10 cellular contexts compared by ENCODE assay signal in the genomic region with DNA sequence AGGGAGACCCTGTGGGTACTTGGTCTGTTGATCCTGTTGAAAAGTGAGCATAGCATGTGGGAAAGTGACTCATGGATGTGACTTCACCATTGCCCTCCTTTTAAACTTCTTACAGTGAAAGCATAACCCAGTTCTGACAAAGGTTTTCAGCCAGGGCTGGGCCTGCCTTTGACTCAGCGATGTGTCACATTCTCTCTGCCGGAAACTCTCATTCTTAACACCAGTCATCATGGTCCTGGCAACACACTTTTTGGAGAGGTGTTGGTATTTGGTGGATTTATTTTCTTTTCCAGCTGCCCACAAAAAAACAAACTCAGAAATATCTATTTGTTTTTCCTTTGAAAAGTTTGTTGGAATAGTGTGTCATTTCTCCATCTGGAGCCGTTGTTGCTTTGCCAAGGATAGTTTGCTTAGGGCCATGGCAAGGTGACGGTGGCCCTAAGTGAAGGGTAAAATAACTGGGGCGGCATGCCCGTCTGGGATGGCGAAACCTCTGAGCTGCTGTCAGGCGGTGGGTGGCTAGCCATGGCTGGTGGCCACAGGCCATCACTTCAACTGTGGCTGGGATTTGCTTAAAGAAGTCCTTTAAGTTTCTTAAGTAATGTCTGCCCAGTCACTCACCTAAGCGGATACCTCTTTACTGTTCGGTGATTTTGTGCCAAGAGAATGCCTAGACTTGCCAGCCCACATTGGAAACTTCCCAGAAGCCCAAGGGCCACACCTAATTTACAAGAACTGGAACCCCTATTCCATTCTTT.
DNase-seq lines count a peak whose midpoint lies in the region; ATAC-seq, FAIRE-seq and TF ChIP-seq lines count a peak whose summit lies in the region.
"Had no signal": no experiment of that assay in that cellular context is flagged by ENCODE, and none has a peak within 500 bp of the region (broad histone marks: within the 10 kb centered on the region; RNA-seq: fewer than 3 reads in every experiment).

No MANE protein-coding gene starts in this region.

- no peaks in the 10 kb centered on the region for H3K36me3 ChIP-seq in small intestine (ENCODE audit: control insufficient read depth in 2 of 2, insufficient read depth in 2 of 2, low read length in 2 of 2)

- H3K4me3 ChIP-seq in fibroblast of villous mesenchyme (ENCODE audit: low read depth, low read length) (no peak overlapping the region), small intestine (ENCODE audit: low read depth in 1 of 2, low read length in 2 of 2) (no peak overlapping the region)

- intact Hi-C loops in activated CD4-positive, alpha-beta T cell treated with anti-CD3 and anti-CD28 coated beads, Interleukin-2, amount 10 ng/mL, durations not matched to agents 24 days and 14 days (cut with micrococcal nuclease) = loop anchor here (1.0 kb wide), 1 partner anchor 251 kb away; no protein-coding TSS in a partner anchor
- intact Hi-C loops in CD4-positive, alpha-beta T cell (cut with DNase I, micrococcal nuclease) = no loop called here

- H3K27ac ChIP-seq in small intestine (ENCODE audit: low read depth in 1 of 2, low read length in 1 of 2) = no peak overlapping the region
- no peak overlapping the region for H3K27ac ChIP-seq in CD4-positive, alpha-beta T cell (ENCODE audit: low read depth, low read length)
- H3K27ac ChIP-seq: C4-2B, parathyroid adenoma had no signal

- H3K27me3 ChIP-seq in small intestine (ENCODE audit: control insufficient read depth in 2 of 2, insufficient read depth in 2 of 2, low read length in 2 of 2) = no peaks in the 10 kb centered on the region
- H3K27me3 ChIP-seq in CD4-positive, alpha-beta T cell (ENCODE audit: control insufficient read depth, insufficient read depth, low read length) = peaks cover 2% of the 10 kb centered on the region

- DNase-seq in activated CD4-positive, alpha-beta T cell treated with anti-CD3 and anti-CD28 coated beads, Interleukin-2, amount 10 ng/mL, durations not matched to agents 24 days and 14 days = peak; percentile 59
- DNase-seq in activated CD4-positive, alpha-beta T cell treated with anti-CD3 and anti-CD28 coated beads, Interleukin-2, amount 10 ng/mL, durations not matched to agents 7 days and 5 days = no peak
- DNase-seq in fibroblast of villous mesenchyme (ENCODE audit: low read depth) = peak; percentile 94
- DNase-seq in small intestine = peak; percentile 3
- DNase-seq in cerebellar cortex (ENCODE audit: low spot score) = no peak
- DNase-seq in CD4-positive, alpha-beta T cell = no peak

- CTCF ChIA-PET in activated CD4-positive, alpha-beta T cell treated with anti-CD3 and anti-CD28 coated beads, Interleukin-2, amount 10 ng/mL, durations not matched to agents 7 days and 5 days (lab: Charles Lee) = no interaction called here
- CTCF ChIA-PET in CD4-positive, alpha-beta T cell (lab: Charles Lee) = no interaction called here

- no peaks in the 10 kb centered on the region for H3K4me1 ChIP-seq in small intestine (ENCODE audit: control insufficient read depth in 2 of 2, insufficient read depth in 1 of 2, low read depth in 1 of 2, low read length in 1 of 2)
- H3K4me1 ChIP-seq: parathyroid adenoma had no signal

- H3K4me3 Mint-ChIP-seq in activated CD4-positive, alpha-beta T cell treated with anti-CD3 and anti-CD28 coated beads, Interleukin-2, amount 10 ng/mL, durations not matched to agents 24 days and 14 days = no peak overlapping the region
- no peak overlapping the region for H3K4me3 Mint-ChIP-seq in activated CD4-positive, alpha-beta T cell treated with anti-CD3 and anti-CD28 coated beads, Interleukin-2, amount 10 ng/mL, durations not matched to agents 7 days and 5 days
- H3K4me3 Mint-ChIP-seq in CD4-positive, alpha-beta T cell = no peak overlapping the region

- FAIRE-seq in small intestine (lab: Jason Lieb, UNC) = no peak

- peaks cover 3% of the 10 kb centered on the region for H3K4me1 Mint-ChIP-seq in activated CD4-positive, alpha-beta T cell treated with anti-CD3 and anti-CD28 coated beads, Interleukin-2, amount 10 ng/mL, durations not matched to agents 24 days and 14 days
- no peaks in the 10 kb centered on the region for H3K4me1 Mint-ChIP-seq in activated CD4-positive, alpha-beta T cell treated with anti-CD3 and anti-CD28 coated beads, Interleukin-2, amount 10 ng/mL, durations not matched to agents 7 days and 5 days
- H3K4me1 Mint-ChIP-seq in CD4-positive, alpha-beta T cell (ENCODE audit: low read depth) = no peaks in the 10 kb centered on the region

- H3K27me3 Mint-ChIP-seq in activated CD4-positive, alpha-beta T cell treated with anti-CD3 and anti-CD28 coated beads, Interleukin-2, amount 10 ng/mL, durations not matched to agents 24 days and 14 days = no peaks in the 10 kb centered on the region
- H3K27me3 Mint-ChIP-seq in activated CD4-positive, alpha-beta T cell treated with anti-CD3 and anti-CD28 coated beads, Interleukin-2, amount 10 ng/mL, durations not matched to agents 7 days and 5 days = peaks cover 1% of the 10 kb centered on the region
- H3K27me3 Mint-ChIP-seq in CD4-positive, alpha-beta T cell = peaks cover 20% of the 10 kb centered on the region

- peak overlapping the region; percentile 39 for H3K27ac Mint-ChIP-seq in activated CD4-positive, alpha-beta T cell treated with anti-CD3 and anti-CD28 coated beads, Interleukin-2, amount 10 ng/mL, durations not matched to agents 24 days and 14 days
- H3K27ac Mint-ChIP-seq in activated CD4-positive, alpha-beta T cell treated with anti-CD3 and anti-CD28 coated beads, Interleukin-2, amount 10 ng/mL, durations not matched to agents 7 days and 5 days = no peak overlapping the region
- H3K27ac Mint-ChIP-seq in CD4-positive, alpha-beta T cell = no peak overlapping the region

- 83 to 89% (median 85%) methylated on average over 10 of the region's 10 CpGs for WGBS in small intestine, 3 donors

- H3K36me3 Mint-ChIP-seq in activated CD4-positive, alpha-beta T cell treated with anti-CD3 and anti-CD28 coated beads, Interleukin-2, amount 10 ng/mL, durations not matched to agents 24 days and 14 days (ENCODE audit: low read depth) = no peaks in the 10 kb centered on the region
- no peaks in the 10 kb centered on the region for H3K36me3 Mint-ChIP-seq in activated CD4-positive, alpha-beta T cell treated with anti-CD3 and anti-CD28 coated beads, Interleukin-2, amount 10 ng/mL, durations not matched to agents 7 days and 5 days (ENCODE audit: low read depth)
- H3K36me3 Mint-ChIP-seq in CD4-positive, alpha-beta T cell (ENCODE audit: low read depth) = no peaks in the 10 kb centered on the region

- TF ChIP-seq CTCF in fibroblast of villous mesenchyme (IDR thresholded peaks at IDR 0.05; ENCODE audit: insufficient read depth, low read depth, low read length) = no peak
- TF ChIP-seq CTCF in CD4-positive, alpha-beta T cell (IDR thresholded peaks at IDR 0.05) = no peak

- H3K9me3 ChIP-seq in small intestine (ENCODE audit: control insufficient read depth, low read depth) = no peaks in the 10 kb centered on the region
- no peaks in the 10 kb centered on the region for H3K9me3 ChIP-seq in CD4-positive, alpha-beta T cell (ENCODE audit: control insufficient read depth, low read length)

- ATAC-seq in SK-N-SH treated with all-trans-retinoic acid at 6 μM for 48 hours (peak; percentile 91), GM19467 (IDR thresholded peaks at IDR 0.05; ENCODE audit: unreplicated experiment) (no peak)
- no peak for ATAC-seq in CD4-positive, alpha-beta T cell (ENCODE audit: poor library complexity)

- POLR2A ChIA-PET in activated CD4-positive, alpha-beta T cell treated with anti-CD3 and anti-CD28 coated beads, Interleukin-2, amount 10 ng/mL, durations not matched to agents 7 days and 5 days (lab: Charles Lee) = no interaction called here
- POLR2A ChIA-PET in CD4-positive, alpha-beta T cell (lab: Charles Lee) = no interaction called here

- H3K9me3 Mint-ChIP-seq in activated CD4-positive, alpha-beta T cell treated with anti-CD3 and anti-CD28 coated beads, Interleukin-2, amount 10 ng/mL, durations not matched to agents 24 days and 14 days = no peaks in the 10 kb centered on the region
- no peaks in the 10 kb centered on the region for H3K9me3 Mint-ChIP-seq in activated CD4-positive, alpha-beta T cell treated with anti-CD3 and anti-CD28 coated beads, Interleukin-2, amount 10 ng/mL, durations not matched to agents 7 days and 5 days
- no peaks in the 10 kb centered on the region for H3K9me3 Mint-ChIP-seq in CD4-positive, alpha-beta T cell

TF ChIP-seq in SK-N-SH treated with all-trans-retinoic acid at 6 μM for 48 hours, 23 proteins besides CTCF, POLR2A, EP300 and RAD21:
- TF ChIP-seq RARB (CRISPR knock-in tag; IDR thresholded peaks at IDR 0.05) (no peak; the same call in 1 of the 2 replicates), TCF4 (CRISPR knock-in tag; IDR thresholded peaks at IDR 0.05; ENCODE audit: borderline replicate concordance) (no peak), BACH2 (CRISPR knock-in tag; IDR thresholded peaks at IDR 0.05; ENCODE audit: borderline replicate concordance) (no peak), ESRRG (CRISPR knock-in tag; IDR thresholded peaks at IDR 0.05) (no peak), TOX (CRISPR knock-in tag; IDR thresholded peaks at IDR 0.05; ENCODE audit: borderline replicate concordance) (no peak), ISL1 (CRISPR knock-in tag; IDR thresholded peaks at IDR 0.05) (peak; percentile 48; the same call in 1 of the 2 replicates)
TF ChIP-seq in SK-N-SH treated with all-trans-retinoic acid at 6 μM for 48 hours: peak in this region for 1.

Comparison
In these comparisons a context has a peak if more than half of its experiments do, and no peak if none do; other contexts are left out.
1. DNase-seq: peak in activated CD4-positive, alpha-beta T cell treated with anti-CD3 and anti-CD28 coated beads, Interleukin-2, amount 10 ng/mL, durations not matched to agents 24 days and 14 days (single experiment), fibroblast of villous mesenchyme (single experiment) and small intestine (single experiment); none in activated CD4-positive, alpha-beta T cell treated with anti-CD3 and anti-CD28 coated beads, Interleukin-2, amount 10 ng/mL, durations not matched to agents 7 days and 5 days (single experiment), cerebellar cortex (single experiment) and CD4-positive, alpha-beta T cell (0 of 10).